27 cellular contexts compared by ENCODE assay signal in the genomic region with DNA sequence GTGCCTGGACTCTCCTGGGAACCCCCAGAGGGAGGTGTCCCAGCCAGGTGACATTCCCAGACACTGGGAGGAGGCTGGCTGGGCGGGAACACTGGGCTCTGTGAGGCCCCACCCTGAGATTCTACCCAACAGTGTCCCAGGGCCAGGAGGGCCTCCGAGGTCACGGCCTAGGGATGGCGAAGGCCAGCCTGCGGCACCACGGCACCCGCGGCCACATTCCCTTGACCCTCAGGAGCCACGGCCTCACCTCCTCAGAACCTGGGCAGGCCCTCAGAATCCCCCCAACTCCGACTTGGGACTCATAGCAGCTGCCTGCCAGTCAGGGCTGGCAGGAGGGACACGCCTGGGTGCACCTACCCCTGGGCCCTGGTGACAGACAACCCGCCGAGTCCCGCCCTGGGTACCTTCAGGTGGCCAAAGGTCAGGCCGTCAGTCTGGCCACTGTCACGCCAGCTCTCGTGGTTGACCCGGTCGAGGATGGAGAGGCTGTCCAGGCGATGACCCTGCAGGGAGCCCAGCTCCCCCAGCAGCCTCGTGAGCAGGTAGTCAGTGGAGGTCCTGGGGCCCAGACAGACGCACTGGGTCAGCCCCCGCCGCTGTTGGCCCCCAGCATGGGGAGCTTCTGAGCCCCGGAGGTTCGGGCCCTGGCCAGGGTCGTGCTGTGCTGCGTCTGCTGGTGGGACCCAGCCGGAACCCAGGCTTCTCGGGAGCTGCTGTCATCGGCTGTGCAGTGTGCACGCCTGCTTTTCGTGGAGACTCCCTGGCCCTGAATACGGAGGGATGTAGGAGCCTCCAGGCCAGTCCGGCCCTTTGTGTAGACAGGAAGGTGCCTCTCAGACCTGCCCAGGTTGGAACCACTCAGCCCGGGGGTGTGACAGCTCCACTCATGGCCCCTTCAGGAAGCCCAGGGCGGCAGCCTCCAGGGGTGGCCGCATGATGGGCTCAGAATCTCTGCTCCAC. TPM values are rescaled to one million over a fixed set of nuclear protein-coding genes. Genes with fewer than 3 reads are reported as not detected.
DNase-seq lines count a peak whose midpoint lies in the region; ATAC-seq and TF ChIP-seq lines count a peak whose summit lies in the region.
"Had no signal": no experiment of that assay in that cellular context is flagged by ENCODE, and none has a peak within 500 bp of the region (broad histone marks: within the 10 kb centered on the region; RNA-seq: fewer than 3 reads in every experiment).

No MANE protein-coding gene starts in this region.

- peak overlapping the region; percentile 48 for H3K18ac ChIP-seq in neuronal stem cell (ENCODE audit: low read length)

- H3K4me1 Mint-ChIP-seq in GM23338, result peaks cover 3% of the 10 kb centered on the region; the same call in 1 of the 3 replicates
- H3K4me1 Mint-ChIP-seq in activated naive CD4-positive, alpha-beta T cell treated with anti-CD3 and anti-CD28 coated beads, Interleukin-2, amount 10 ng/mL, durations not matched to agents 7 days and 5 days, result no peaks in the 10 kb centered on the region
- H3K4me1 Mint-ChIP-seq: CD4-positive, alpha-beta memory T cell had no signal

- ATAC-seq in left lobe of liver (peak; percentile 47), GM23338 (no peak), GM21717 (IDR thresholded peaks at IDR 0.05; ENCODE audit: unreplicated experiment) (no peak)
- ATAC-seq: PC-3 had no signal

- no peaks in the 10 kb centered on the region for H3F3A ChIP-seq in GM23338 (replicated peaks; ENCODE audit: low read depth)

- CTCF ChIA-PET in HEK293 (lab: Yijun Ruan, JAX), result interaction anchor here (2.2 kb wide), 1 partner anchor 25 kb away, joined by 7 read pairs; no protein-coding TSS in a partner anchor
- CTCF ChIA-PET in activated naive CD4-positive, alpha-beta T cell treated with anti-CD3 and anti-CD28 coated beads, Interleukin-2, amount 10 ng/mL, durations not matched to agents 7 days and 5 days (lab: Charles Lee), result no interaction called here

- H4K8ac ChIP-seq in neuronal stem cell (ENCODE audit: low read depth, low read length), result no peak overlapping the region

- no peaks in the 10 kb centered on the region for H3K79me2 ChIP-seq in GM23338 (replicated peaks; ENCODE audit: insufficient read depth)

- no peak overlapping the region for H3K27ac Mint-ChIP-seq in GM23338
- H3K27ac Mint-ChIP-seq in activated naive CD4-positive, alpha-beta T cell treated with anti-CD3 and anti-CD28 coated beads, Interleukin-2, amount 10 ng/mL, durations not matched to agents 7 days and 5 days, result no peak overlapping the region
- H3K27ac Mint-ChIP-seq: CD4-positive, alpha-beta memory T cell had no signal

- no peak overlapping the region for H3K4me3 Mint-ChIP-seq in GM23338
- H3K4me3 Mint-ChIP-seq in activated naive CD4-positive, alpha-beta T cell treated with anti-CD3 and anti-CD28 coated beads, Interleukin-2, amount 10 ng/mL, durations not matched to agents 7 days and 5 days, result no peak overlapping the region
- H3K4me3 Mint-ChIP-seq: CD4-positive, alpha-beta memory T cell had no signal

- H3K9me2 ChIP-seq in GM23338 (ENCODE audit: insufficient read depth), result no peaks in the 10 kb centered on the region

- H3K27me3 ChIP-seq in colonic mucosa, result no peaks in the 10 kb centered on the region
- peaks cover 0 to 9% (median 0%) of the 10 kb centered on the region in 3 experiments for H3K27me3 ChIP-seq in neuronal stem cell (ENCODE audit: control insufficient read depth in 3 of 3, insufficient read depth in 3 of 3, low read depth in 1 of 3, low read length in 3 of 3)
- no peaks in the 10 kb centered on the region for H3K27me3 ChIP-seq in GM23338 (ENCODE audit: insufficient read depth)
- H3K27me3 ChIP-seq: BLaER1 treated with 17β-estradiol and CSF1 and Interleukin-3, amounts not matched to agents 10 nM and 100 nM had no signal

- peak overlapping the region; percentile 9 for H3K14ac ChIP-seq in neuronal stem cell (ENCODE audit: low read length)

- H2AFZ ChIP-seq in neuronal stem cell (ENCODE audit: low read length) (no peak overlapping the region), GM23338 (no peak overlapping the region)

- no peak overlapping the region for H3K4ac ChIP-seq in neuronal stem cell (ENCODE audit: low read length)

- no peak overlapping the region for H2BK15ac ChIP-seq in neuronal stem cell (ENCODE audit: low read length)

- no peaks in the 10 kb centered on the region for H3K4me1 ChIP-seq in HEK293 (ENCODE audit: control insufficient read depth, insufficient read depth, low read length)
- H3K4me1 ChIP-seq in colonic mucosa, result peaks cover 9% of the 10 kb centered on the region
- peaks cover 0 to 2% of the 10 kb centered on the region in 2 donors for H3K4me1 ChIP-seq in neuronal stem cell (ENCODE audit: control insufficient read depth in 2 of 2, insufficient read depth in 1 of 2, low read depth in 1 of 2, low read length in 2 of 2)
- no peaks in the 10 kb centered on the region for H3K4me1 ChIP-seq in GM23338 (ENCODE audit: insufficient read depth)
- H3K4me1 ChIP-seq: HAP-1 had no signal

- no peaks in the 10 kb centered on the region for H3K79me1 ChIP-seq in neuronal stem cell (ENCODE audit: low read depth, low read length)

- no peak overlapping the region for H2BK12ac ChIP-seq in neuronal stem cell (ENCODE audit: low read length)

- H4K20me1 ChIP-seq in GM23338 (replicated peaks; ENCODE audit: insufficient read depth), result no peaks in the 10 kb centered on the region
- H4K20me1 ChIP-seq: BLaER1 treated with 17β-estradiol and CSF1 and Interleukin-3, amounts not matched to agents 10 nM and 100 nM had no signal

- H3K4me3 ChIP-seq in HEK293 (ENCODE audit: low read depth, low read length), result no peak overlapping the region
- no peak overlapping the region for H3K4me3 ChIP-seq in colonic mucosa
- H3K4me3 ChIP-seq in neuronal stem cell (ENCODE audit: low read length in 2 of 2), result no peak overlapping the region
- H3K4me3 ChIP-seq in GM23338, result no peak overlapping the region
- H3K4me3 ChIP-seq: A549; BLaER1 treated with 17β-estradiol and CSF1 and Interleukin-3, amounts not matched to agents 10 nM and 100 nM; HAP-1 had no signal

- DNase-seq in colonic mucosa, result peak; percentile 74
- peak; percentile 89 for DNase-seq in left lobe of liver (ENCODE audit: low spot score)
- DNase-seq in neuronal stem cell (ENCODE audit: low spot score), result no peak
- no peak for DNase-seq in GM23338 (ENCODE audit: low spot score)
- DNase-seq in activated naive CD4-positive, alpha-beta T cell treated with anti-CD3 and anti-CD28 coated beads, Interleukin-2, amount 10 ng/mL, durations not matched to agents 7 days and 5 days, result no peak
- DNase-seq: AML-193; CD4-positive, alpha-beta memory T cell; COR-L47; GOT3; Karpas-422; NCI-H1092 treated with DMSO at 0.1 percent for 48 hours; NCI-H1436; NCI-H187; NCI-H2081 treated with DMSO at 0.1 percent for 48 hours; NCI-H2171; NCI-H345; NCI-H510A treated with DMSO at 0.1 percent for 48 hours; NCI-H748 treated with DMSO at 0.1 percent for 48 hours; NK-92 treated with Interleukin-12 subunit alpha and Interleukin-12 subunit beta, amount 100 ng/mL, for 24 hours; PC-3 had no signal

- H3K9me3 ChIP-seq in HEK293 (ENCODE audit: control insufficient read depth, insufficient read depth, low read depth, low read length) (no peaks in the 10 kb centered on the region), colonic mucosa (no peaks in the 10 kb centered on the region), neuronal stem cell (replicated peaks in 1 of 2; ENCODE audit: control insufficient read depth in 2 of 2, insufficient read depth in 1 of 2, low read depth in 1 of 2, low read length in 2 of 2) (no peaks in the 10 kb centered on the region)
- H3K9me3 ChIP-seq: A549; BLaER1 treated with 17β-estradiol and CSF1 and Interleukin-3, amounts not matched to agents 10 nM and 100 nM; HAP-1 had no signal

- H2AK5ac ChIP-seq in neuronal stem cell (ENCODE audit: low read depth, low read length), result peak overlapping the region; percentile 88

- POLR2A ChIA-PET in HEK293 (lab: Yijun Ruan, JAX), result no interaction called here

- TF ChIP-seq CTCF in HEK293 (tag by site-specific recombination; IDR thresholded peaks at IDR 0.05) (no peak), colonic mucosa (IDR thresholded peaks at IDR 0.05) (no peak), GM23338 (conservative IDR thresholded peaks at IDR 0.05; ENCODE audit: low read depth in 2 of 2) (no peak)

- H4K91ac ChIP-seq in neuronal stem cell (ENCODE audit: low read depth, low read length, poor library complexity), result no peak overlapping the region

- intact Hi-C loops in colonic mucosa (cut with DNase I), result no loop called here

- no CpG with 5 or more reads among the region's 38 CpGs for WGBS in neuronal stem cell (ENCODE audit: extremely low coverage in 2 of 2, insufficient read length in 2 of 2, insufficient replicate concordance in 1 of 2), 2 donors

- peaks cover 5% of the 10 kb centered on the region for H3K27me3 Mint-ChIP-seq in GM23338 (ENCODE audit: insufficient read depth, low read depth, poor library complexity)
- H3K27me3 Mint-ChIP-seq in activated naive CD4-positive, alpha-beta T cell treated with anti-CD3 and anti-CD28 coated beads, Interleukin-2, amount 10 ng/mL, durations not matched to agents 7 days and 5 days, result no peaks in the 10 kb centered on the region
- H3K27me3 Mint-ChIP-seq: CD4-positive, alpha-beta memory T cell had no signal

- H3K36me3 ChIP-seq in HEK293 (ENCODE audit: control insufficient read depth in 2 of 2, insufficient read depth in 1 of 2, low read length in 2 of 2) (no peaks in the 10 kb centered on the region), colonic mucosa (no peaks in the 10 kb centered on the region), neuronal stem cell (replicated peaks in 1 of 2; ENCODE audit: control insufficient read depth in 2 of 2, insufficient read depth in 2 of 2, low read length in 2 of 2) (no peaks in the 10 kb centered on the region), GM23338 (ENCODE audit: insufficient read depth) (no peaks in the 10 kb centered on the region)
- H3K36me3 ChIP-seq: BLaER1 treated with 17β-estradiol and CSF1 and Interleukin-3, amounts not matched to agents 10 nM and 100 nM; HAP-1 had no signal

- H3K27ac ChIP-seq in HEK293 (ENCODE audit: extremely low read depth, low read depth, low read length), result no peak overlapping the region
- H3K27ac ChIP-seq in colonic mucosa, result no peak overlapping the region
- H3K27ac ChIP-seq in neuronal stem cell (replicated peaks; ENCODE audit: low read length), result no peak overlapping the region
- no peak overlapping the region for H3K27ac ChIP-seq in GM23338 (ENCODE audit: low read depth)
- H3K27ac ChIP-seq: A549; BLaER1 treated with 17β-estradiol and CSF1 and Interleukin-3, amounts not matched to agents 10 nM and 100 nM had no signal

- no peak overlapping the region for H2BK120ac ChIP-seq in neuronal stem cell (ENCODE audit: low read depth, low read length)

- H3K9ac ChIP-seq in colonic mucosa (ENCODE audit: low read depth in 2 of 2, low read length in 2 of 2) (no peak overlapping the region), neuronal stem cell (ENCODE audit: low read depth, low read length, poor library complexity) (no peak overlapping the region)
- H3K9ac ChIP-seq: BLaER1 treated with 17β-estradiol and CSF1 and Interleukin-3, amounts not matched to agents 10 nM and 100 nM had no signal

- H3K36me3 Mint-ChIP-seq in GM23338 (ENCODE audit: low read depth), result no peaks in the 10 kb centered on the region
- no peaks in the 10 kb centered on the region for H3K36me3 Mint-ChIP-seq in activated naive CD4-positive, alpha-beta T cell treated with anti-CD3 and anti-CD28 coated beads, Interleukin-2, amount 10 ng/mL, durations not matched to agents 7 days and 5 days
- H3K36me3 Mint-ChIP-seq: CD4-positive, alpha-beta memory T cell had no signal

- no peak overlapping the region for H3K23ac ChIP-seq in neuronal stem cell (ENCODE audit: low read depth, low read length, poor library complexity)

- H2BK5ac ChIP-seq in neuronal stem cell (ENCODE audit: low read length), result peak overlapping the region; percentile 66

- H3K4me2 ChIP-seq in neuronal stem cell (ENCODE audit: insufficient read depth, low read length, poor library complexity, severe bottlenecking), result no peak overlapping the region
- H3K4me2 ChIP-seq in GM23338, result no peak overlapping the region
- H3K4me2 ChIP-seq: A549 had no signal

- H3K9me3 Mint-ChIP-seq in GM23338, result no peaks in the 10 kb centered on the region
- H3K9me3 Mint-ChIP-seq in activated naive CD4-positive, alpha-beta T cell treated with anti-CD3 and anti-CD28 coated beads, Interleukin-2, amount 10 ng/mL, durations not matched to agents 7 days and 5 days, result no peaks in the 10 kb centered on the region

RNA-seq across cellular contexts. Expression of gene MAB21L4, which starts 6.1 kb away (rescaled TPM):
- 10 to 100 TPM in 1 of 2 donors, 1 to 10 TPM in 1; 6.1 to 22.2 TPM for total RNA-seq in colonic mucosa
- 19.3 TPM for total RNA-seq in left lobe of liver
- polyA plus RNA-seq in neuronal stem cell (2013, experiment 1 of 2), result not detected
- not detected for polyA plus RNA-seq in neuronal stem cell (2013, experiment 2 of 2)
- not detected in 2 replicates for total RNA-seq in GM23338 (2014; rRNA removed; shearing (Covaris generic))
- polyA plus RNA-seq in GM23338 (2016; fragmentation: Nextera tagmentation; extraction: Ambion mirVana), result 0.10 TPM in 1 of 2 replicates, not detected in the other
- total RNA-seq: CD4-positive, alpha-beta memory T cell; M059J; SK-MEL-5 had no signal
- polyA plus RNA-seq: A549; CD4-positive, alpha-beta memory T cell had no signal

RNA-seq across cellular contexts. Expression of gene CROCC2, which starts 16.3 kb away (rescaled TPM):
- under 1 TPM in 1 of 2 donors, not detected in 1; 0.05 TPM for total RNA-seq in colonic mucosa
- 0.05 TPM for total RNA-seq in left lobe of liver
- polyA plus RNA-seq in neuronal stem cell (2013, experiment 1 of 2), result not detected
- polyA plus RNA-seq in neuronal stem cell (2013, experiment 2 of 2), result not detected
- not detected in 2 replicates for total RNA-seq in GM23338 (2014; rRNA removed; shearing (Covaris generic))
- not detected in 2 replicates for polyA plus RNA-seq in GM23338 (2016; fragmentation: Nextera tagmentation; extraction: Ambion mirVana)
- total RNA-seq: CD4-positive, alpha-beta memory T cell; M059J; PC-3; SK-MEL-5 had no signal
- polyA plus RNA-seq: A549; CD4-positive, alpha-beta memory T cell had no signal

RNA-seq across cellular contexts. Expression of gene AGXT, which starts 21.3 kb away (rescaled TPM):
- total RNA-seq in colonic mucosa (1 to 10 TPM; 1.9 to 6.1 TPM), left lobe of liver (1,805 TPM)
- not detected for polyA plus RNA-seq in neuronal stem cell (2013, experiment 1 of 2)
- not detected for polyA plus RNA-seq in neuronal stem cell (2013, experiment 2 of 2)
- total RNA-seq in GM23338 (2014; rRNA removed; shearing (Covaris generic)), result not detected in 2 replicates
- polyA plus RNA-seq in GM23338 (2016; fragmentation: Nextera tagmentation; extraction: Ambion mirVana), result not detected in 2 replicates
- total RNA-seq: CD4-positive, alpha-beta memory T cell; M059J; PC-3 had no signal
- polyA plus RNA-seq: A549; CD4-positive, alpha-beta memory T cell had no signal

Comparison
In these comparisons a context has a peak if more than half of its experiments do, and no peak if none do; other contexts are left out.
1. DNase-seq: peak in colonic mucosa (single experiment) and left lobe of liver (single experiment); none in neuronal stem cell (single experiment), GM23338 (single experiment) and activated naive CD4-positive, alpha-beta T cell treated with anti-CD3 and anti-CD28 coated beads, Interleukin-2, amount 10 ng/mL, durations not matched to agents 7 days and 5 days (single experiment).
2. RNA of gene AGXT, which starts 21.3 kb away (total RNA-seq): 1,805 TPM in left lobe of liver (single experiment); 1.9 to 6.1 TPM in colonic mucosa and not detected in GM23338; every median in the first group is over 100 times any median in the second.